ENCODE assay signal across 1 cellular context in the genomic region with DNA sequence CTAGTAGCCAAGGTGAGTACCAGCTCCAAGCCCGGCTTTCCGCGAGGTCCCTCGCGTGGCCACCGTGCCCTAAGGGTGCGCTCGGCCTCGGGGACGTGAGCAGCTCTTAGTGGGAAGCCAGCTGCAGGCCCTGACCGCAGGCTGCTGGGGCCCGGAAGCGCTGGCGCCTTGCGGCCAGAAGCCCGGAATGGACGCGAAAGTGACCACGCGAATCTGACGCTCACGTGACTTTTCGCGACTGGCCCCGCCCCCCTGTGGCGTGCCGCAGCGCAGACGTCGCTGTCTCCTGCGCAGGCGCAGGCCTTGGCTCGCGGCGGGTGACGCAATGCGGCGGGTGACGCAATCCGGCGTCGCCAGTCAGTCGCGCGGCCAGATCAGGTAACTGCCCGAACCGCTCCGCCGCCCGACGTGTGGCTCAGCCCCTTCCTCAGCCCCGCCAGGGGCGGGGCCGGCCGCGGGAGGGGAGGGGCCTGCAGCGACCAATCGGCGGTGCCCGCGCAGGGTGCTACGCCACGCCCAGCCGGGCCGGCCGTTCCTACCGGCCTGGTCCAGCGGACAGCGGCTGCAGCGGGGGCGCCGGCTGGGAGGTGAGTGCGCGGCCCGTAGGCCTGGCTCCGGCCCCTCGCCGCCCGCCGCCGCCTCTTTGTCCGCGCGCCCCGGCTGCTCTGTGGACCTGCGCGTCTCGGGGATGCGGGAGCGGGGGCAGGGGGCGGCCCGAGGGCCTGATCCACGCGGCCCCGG.
A peak's percentile ranks its signal among the peaks of the same experiment; 100 is the strongest.
TF ChIP-seq lines count a peak whose summit lies in the region.

TSS of gene GZF1 (plus strand) at position 532 of the 741 bp plus-strand sequence. CDS start 2,202 bp downstream, outside the sequence.

TF ChIP-seq in GM12878, 131 proteins besides CTCF, POLR2A, EP300 and RAD21 (continued from another document):
- TF ChIP-seq ATF2 (IDR thresholded peaks at IDR 0.05; ENCODE audit: low read length) (no peak), CBX5 (IDR thresholded peaks at IDR 0.05; ENCODE audit: low read depth) (peak; percentile 48; the same call in 1 of the 2 replicates), KLF5 (IDR thresholded peaks at IDR 0.05; ENCODE audit: partially characterized antibody) (peak; percentile 21), ETV6 (conservative IDR thresholded peaks at IDR 0.05 in 1 of 2, IDR thresholded peaks at IDR 0.05 in 1 of 2; ENCODE audit: borderline replicate concordance in 1 of 2, low read depth in 1 of 2) (peak in 1 of 2 experiments; percentile 42; a peak in 1 of 4 replicates), ZSCAN29 (IDR thresholded peaks at IDR 0.05) (peak; percentile 83), SMAD1 (IDR thresholded peaks at IDR 0.05; ENCODE audit: low read depth, partially characterized antibody) (no peak), WRNIP1 (IDR thresholded peaks at IDR 0.05; ENCODE audit: borderline replicate concordance, low read depth, low read length) (no peak), ZNF207 (IDR thresholded peaks at IDR 0.05; ENCODE audit: borderline replicate concordance) (no peak), YY1 (IDR thresholded peaks at IDR 0.05; ENCODE audit: low read depth, low read length) (no peak; the same call in 1 of the 2 replicates), TCF3 (IDR thresholded peaks at IDR 0.05; ENCODE audit: borderline replicate concordance, insufficient read depth, low read depth, low read length) (peak; percentile 57; the same call in 1 of the 2 replicates), IRF4 (IDR thresholded peaks at IDR 0.05; ENCODE audit: low read depth, low read length) (no peak), NBN (IDR thresholded peaks at IDR 0.05) (peak; percentile 86), BCLAF1 (IDR thresholded peaks at IDR 0.05) (no peak)
- TF ChIP-seq, protein P1, sequence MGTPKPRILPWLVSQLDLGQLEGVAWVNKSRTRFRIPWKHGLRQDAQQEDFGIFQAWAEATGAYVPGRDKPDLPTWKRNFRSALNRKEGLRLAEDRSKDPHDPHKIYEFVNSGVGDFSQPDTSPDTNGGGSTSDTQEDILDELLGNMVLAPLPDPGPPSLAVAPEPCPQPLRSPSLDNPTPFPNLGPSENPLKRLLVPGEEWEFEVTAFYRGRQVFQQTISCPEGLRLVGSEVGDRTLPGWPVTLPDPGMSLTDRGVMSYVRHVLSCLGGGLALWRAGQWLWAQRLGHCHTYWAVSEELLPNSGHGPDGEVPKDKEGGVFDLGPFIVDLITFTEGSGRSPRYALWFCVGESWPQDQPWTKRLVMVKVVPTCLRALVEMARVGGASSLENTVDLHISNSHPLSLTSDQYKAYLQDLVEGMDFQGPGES (IDR thresholded peaks at IDR 0.05), result 0 out of 2 replicates have a peak, but pooled peaks have one; percentile 15
- TF ChIP-seq, protein P2, sequence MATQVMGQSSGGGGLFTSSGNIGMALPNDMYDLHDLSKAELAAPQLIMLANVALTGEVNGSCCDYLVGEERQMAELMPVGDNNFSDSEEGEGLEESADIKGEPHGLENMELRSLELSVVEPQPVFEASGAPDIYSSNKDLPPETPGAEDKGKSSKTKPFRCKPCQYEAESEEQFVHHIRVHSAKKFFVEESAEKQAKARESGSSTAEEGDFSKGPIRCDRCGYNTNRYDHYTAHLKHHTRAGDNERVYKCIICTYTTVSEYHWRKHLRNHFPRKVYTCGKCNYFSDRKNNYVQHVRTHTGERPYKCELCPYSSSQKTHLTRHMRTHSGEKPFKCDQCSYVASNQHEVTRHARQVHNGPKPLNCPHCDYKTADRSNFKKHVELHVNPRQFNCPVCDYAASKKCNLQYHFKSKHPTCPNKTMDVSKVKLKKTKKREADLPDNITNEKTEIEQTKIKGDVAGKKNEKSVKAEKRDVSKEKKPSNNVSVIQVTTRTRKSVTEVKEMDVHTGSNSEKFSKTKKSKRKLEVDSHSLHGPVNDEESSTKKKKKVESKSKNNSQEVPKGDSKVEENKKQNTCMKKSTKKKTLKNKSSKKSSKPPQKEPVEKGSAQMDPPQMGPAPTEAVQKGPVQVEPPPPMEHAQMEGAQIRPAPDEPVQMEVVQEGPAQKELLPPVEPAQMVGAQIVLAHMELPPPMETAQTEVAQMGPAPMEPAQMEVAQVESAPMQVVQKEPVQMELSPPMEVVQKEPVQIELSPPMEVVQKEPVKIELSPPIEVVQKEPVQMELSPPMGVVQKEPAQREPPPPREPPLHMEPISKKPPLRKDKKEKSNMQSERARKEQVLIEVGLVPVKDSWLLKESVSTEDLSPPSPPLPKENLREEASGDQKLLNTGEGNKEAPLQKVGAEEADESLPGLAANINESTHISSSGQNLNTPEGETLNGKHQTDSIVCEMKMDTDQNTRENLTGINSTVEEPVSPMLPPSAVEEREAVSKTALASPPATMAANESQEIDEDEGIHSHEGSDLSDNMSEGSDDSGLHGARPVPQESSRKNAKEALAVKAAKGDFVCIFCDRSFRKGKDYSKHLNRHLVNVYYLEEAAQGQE (IDR thresholded peaks at IDR 0.05; ENCODE audit: low read depth, low read length), result no peak
- TF ChIP-seq, protein P3, sequence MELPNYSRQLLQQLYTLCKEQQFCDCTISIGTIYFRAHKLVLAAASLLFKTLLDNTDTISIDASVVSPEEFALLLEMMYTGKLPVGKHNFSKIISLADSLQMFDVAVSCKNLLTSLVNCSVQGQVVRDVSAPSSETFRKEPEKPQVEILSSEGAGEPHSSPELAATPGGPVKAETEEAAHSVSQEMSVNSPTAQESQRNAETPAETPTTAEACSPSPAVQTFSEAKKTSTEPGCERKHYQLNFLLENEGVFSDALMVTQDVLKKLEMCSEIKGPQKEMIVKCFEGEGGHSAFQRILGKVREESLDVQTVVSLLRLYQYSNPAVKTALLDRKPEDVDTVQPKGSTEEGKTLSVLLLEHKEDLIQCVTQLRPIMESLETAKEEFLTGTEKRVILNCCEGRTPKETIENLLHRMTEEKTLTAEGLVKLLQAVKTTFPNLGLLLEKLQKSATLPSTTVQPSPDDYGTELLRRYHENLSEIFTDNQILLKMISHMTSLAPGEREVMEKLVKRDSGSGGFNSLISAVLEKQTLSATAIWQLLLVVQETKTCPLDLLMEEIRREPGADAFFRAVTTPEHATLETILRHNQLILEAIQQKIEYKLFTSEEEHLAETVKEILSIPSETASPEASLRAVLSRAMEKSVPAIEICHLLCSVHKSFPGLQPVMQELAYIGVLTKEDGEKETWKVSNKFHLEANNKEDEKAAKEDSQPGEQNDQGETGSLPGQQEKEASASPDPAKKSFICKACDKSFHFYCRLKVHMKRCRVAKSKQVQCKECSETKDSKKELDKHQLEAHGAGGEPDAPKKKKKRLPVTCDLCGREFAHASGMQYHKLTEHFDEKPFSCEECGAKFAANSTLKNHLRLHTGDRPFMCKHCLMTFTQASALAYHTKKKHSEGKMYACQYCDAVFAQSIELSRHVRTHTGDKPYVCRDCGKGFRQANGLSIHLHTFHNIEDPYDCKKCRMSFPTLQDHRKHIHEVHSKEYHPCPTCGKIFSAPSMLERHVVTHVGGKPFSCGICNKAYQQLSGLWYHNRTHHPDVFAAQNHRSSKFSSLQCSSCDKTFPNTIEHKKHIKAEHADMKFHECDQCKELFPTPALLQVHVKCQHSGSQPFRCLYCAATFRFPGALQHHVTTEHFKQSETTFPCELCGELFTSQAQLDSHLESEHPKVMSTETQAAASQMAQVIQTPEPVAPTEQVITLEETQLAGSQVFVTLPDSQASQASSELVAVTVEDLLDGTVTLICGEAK (IDR thresholded peaks at IDR 0.05; ENCODE audit: borderline replicate concordance), result 0 out of 2 replicates have a peak, but pooled peaks have one; percentile 25
